Comparison of ENCODE assay signal across 14 cellular contexts in the genomic region with DNA sequence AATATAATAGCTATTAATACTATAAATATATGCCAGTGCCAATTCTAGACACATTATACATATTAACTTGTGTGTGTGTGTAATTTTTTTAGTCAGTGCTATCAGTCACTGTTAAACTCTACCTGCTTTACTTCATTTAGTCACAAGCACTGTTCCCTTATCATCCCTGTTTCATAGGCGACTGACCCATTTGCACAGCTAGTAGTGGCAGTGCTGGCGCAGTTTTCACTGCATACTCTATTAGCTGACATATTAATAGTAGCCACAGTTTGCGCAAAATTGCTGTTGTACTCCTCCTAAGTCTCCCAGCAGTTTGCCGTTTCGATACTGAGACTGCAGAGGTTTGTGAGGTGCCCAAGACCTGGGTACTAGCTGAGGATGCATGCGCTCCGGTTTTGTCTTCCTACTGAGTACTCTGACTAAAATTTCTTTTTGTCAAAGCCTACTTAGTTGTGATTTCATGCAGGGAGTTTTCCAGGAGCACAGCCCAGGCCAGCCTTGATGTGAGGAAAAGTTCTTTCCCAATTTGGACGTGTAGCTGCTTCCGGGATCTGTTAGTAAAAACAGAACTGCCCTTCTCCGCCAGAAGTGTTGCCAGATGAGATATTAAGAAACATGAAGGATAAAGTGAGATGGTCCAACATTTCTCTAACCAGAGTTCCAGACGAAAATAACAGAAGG. TPM values are rescaled to one million over a fixed set of nuclear protein-coding genes. Genes with fewer than 3 reads are reported as not detected.
DNase-seq lines count a peak whose midpoint lies in the region; ATAC-seq and TF ChIP-seq lines count a peak whose summit lies in the region.
"Had no signal": no experiment of that assay in that cellular context is flagged by ENCODE, and none has a peak within 500 bp of the region (broad histone marks: within the 10 kb centered on the region; RNA-seq: fewer than 3 reads in every experiment).

No MANE protein-coding gene starts in this region.

- H3K4me3 ChIP-seq in smooth muscle cell, result no peak overlapping the region

- no peaks in the 10 kb centered on the region for H3K9me3 Mint-ChIP-seq in memory B cell

- H3K4me1 ChIP-seq in smooth muscle cell (ENCODE audit: low read depth), result peaks cover 17% of the 10 kb centered on the region

- H3K9ac ChIP-seq in smooth muscle cell (ENCODE audit: low read depth), result no peak overlapping the region

- H3K27ac ChIP-seq in smooth muscle cell (ENCODE audit: low read depth), result peak overlapping the region; percentile 65

- H4K20me1 ChIP-seq in smooth muscle cell (ENCODE audit: low read depth), result peaks cover 57% of the 10 kb centered on the region

- H2AFZ ChIP-seq in smooth muscle cell (ENCODE audit: low read depth), result no peak overlapping the region

- peak overlapping the region; percentile 47 for H3K27ac Mint-ChIP-seq in memory B cell

- no peak overlapping the region for H3K4me3 Mint-ChIP-seq in memory B cell

- WGBS in smooth muscle cell (ENCODE audit: low lambda C conversion rate), result 70% methylated on average over 11 of the region's 11 CpGs

- peaks cover 11% of the 10 kb centered on the region for H3K36me3 Mint-ChIP-seq in memory B cell

- H3K4me2 ChIP-seq in smooth muscle cell, result peak overlapping the region; percentile 33

- peaks cover 87% of the 10 kb centered on the region for H3K79me2 ChIP-seq in smooth muscle cell (ENCODE audit: low read depth)

- no peaks in the 10 kb centered on the region for H3K27me3 ChIP-seq in smooth muscle cell (ENCODE audit: low read depth)

- no peak for ATAC-seq in memory B cell (ENCODE audit: low read depth)

- no peaks in the 10 kb centered on the region for H3K27me3 Mint-ChIP-seq in memory B cell

- H3K4me1 Mint-ChIP-seq in memory B cell, result peaks cover 23% of the 10 kb centered on the region

- no peak for TF ChIP-seq CTCF in smooth muscle cell (IDR thresholded peaks at IDR 0.05; ENCODE audit: borderline replicate concordance, insufficient read depth, poor library complexity, severe bottlenecking)

- H3K9me3 ChIP-seq in smooth muscle cell (replicated peaks; ENCODE audit: low read depth), result no peaks in the 10 kb centered on the region

- no peaks in the 10 kb centered on the region for H3K36me3 ChIP-seq in smooth muscle cell (ENCODE audit: low read depth)

- H3F3A ChIP-seq in smooth muscle cell (ENCODE audit: low read depth), result peaks cover 40% of the 10 kb centered on the region

- DNase-seq in EH (ENCODE audit: low read depth) (peak; percentile 26), fibroblast of gingiva (ENCODE audit: low read depth) (peak; percentile 81), memory B cell (ENCODE audit: low spot score in 2 of 2) (no peak), smooth muscle cell (lab: John Stamatoyannopoulos, UW; ENCODE audit: unreplicated experiment) (no peak), dedifferentiated amniotic fluid mesenchymal stem cell (ENCODE audit: extremely low spot score) (no peak), NCI-H2081 treated with DMSO at 0.1 percent for 48 hours (lab: John Stamatoyannopoulos, UW) (no peak), NCI-H1694 (lab: John Stamatoyannopoulos, UW) (no peak)
- no peak for DNase-seq in stimulated activated CD8-positive, alpha-beta memory T cell treated with anti-CD3 and anti-CD28 coated beads, Interleukin-4, amount 100 ng/mL, for 48 hours
- DNase-seq: EL, glutamatergic neuron, mesendoderm, NCI-H1105 treated with DMSO at 0.1 percent for 48 hours, NCI-H774, SIG-M5 had no signal

RNA-seq across cellular contexts. Expression of gene BAG2, which starts 5.6 kb away (rescaled TPM):
- 15.7 and 16.4 TPM in 2 replicates for total RNA-seq in smooth muscle cell
- polyA plus RNA-seq in smooth muscle cell, result 12.0 and 12.4 TPM in 2 replicates

RNA-seq across cellular contexts. Expression of gene RAB23, which starts 44.4 kb away (rescaled TPM):
- total RNA-seq in smooth muscle cell, result 95.3 and 112 TPM in 2 replicates
- 46.3 and 51.4 TPM in 2 replicates for polyA plus RNA-seq in smooth muscle cell

Comparison
In these comparisons a context has a peak if more than half of its experiments do, and no peak if none do; other contexts are left out.
1. DNase-seq: peak in EH (single experiment) and fibroblast of gingiva (single experiment); none in memory B cell (0 of 2), smooth muscle cell (single experiment), dedifferentiated amniotic fluid mesenchymal stem cell (single experiment), NCI-H2081 treated with DMSO at 0.1 percent for 48 hours (single experiment), stimulated activated CD8-positive, alpha-beta memory T cell treated with anti-CD3 and anti-CD28 coated beads, Interleukin-4, amount 100 ng/mL, for 48 hours (single experiment) and NCI-H1694 (single experiment).